16 cellular contexts compared by ENCODE assay signal in genomic region chr4:100177855-100178254, GRCh38. TPM values are rescaled to one million over a fixed set of nuclear protein-coding genes. Genes with fewer than 3 reads are reported as not detected.
"Had no signal": no experiment of that assay in that cellular context is flagged by ENCODE, and none has a peak within 500 bp of the region (broad histone marks: within the 10 kb centered on the region; RNA-seq: fewer than 3 reads in every experiment).

No MANE protein-coding gene starts in this region.

- H3K27ac Mint-ChIP-seq: effector memory CD8-positive, alpha-beta T cell; naive thymus-derived CD4-positive, alpha-beta T cell; nephron progenitor cell had no signal

- DNase-seq: effector memory CD8-positive, alpha-beta T cell; foreskin melanocyte; heart left ventricle; hippocampal formation; kidney glomerular epithelial cell; mesendoderm; naive thymus-derived CD4-positive, alpha-beta T cell; nephron progenitor cell; sigmoid colon; small intestine; stimulated activated CD4-positive, alpha-beta T cell treated with anti-CD3 and anti-CD28 coated beads, Interleukin-12 subunit alpha, Interleukin-12 subunit beta, amount 100 ng/mL, for 4 hours; stimulated activated naive CD8-positive, alpha-beta T cell treated with anti-CD3 and anti-CD28 coated beads, Interleukin-15, Interleukin-2, amounts not matched to agents 100 U/mL and 50 U/mL, for 24 hours; tibial artery; upper lobe of left lung; uterus had no signal

- H3K9me3 ChIP-seq: heart left ventricle, right atrium auricular region, sigmoid colon, tibial artery, upper lobe of left lung, uterus had no signal

- H3K27ac ChIP-seq: heart left ventricle, right atrium auricular region, sigmoid colon, tibial artery, upper lobe of left lung, uterus had no signal

- H3K4me3 Mint-ChIP-seq: effector memory CD8-positive, alpha-beta T cell; naive thymus-derived CD4-positive, alpha-beta T cell; nephron progenitor cell had no signal

- H3K36me3 Mint-ChIP-seq: naive thymus-derived CD4-positive, alpha-beta T cell had no signal

- H3K4me1 ChIP-seq: heart left ventricle, right atrium auricular region, sigmoid colon, tibial artery, upper lobe of left lung, uterus had no signal

- H3K36me3 ChIP-seq: heart left ventricle, right atrium auricular region, sigmoid colon, tibial artery, upper lobe of left lung, uterus had no signal

- H3K9me3 Mint-ChIP-seq: effector memory CD8-positive, alpha-beta T cell; naive thymus-derived CD4-positive, alpha-beta T cell; nephron progenitor cell had no signal

- ATAC-seq: effector memory CD8-positive, alpha-beta T cell; heart left ventricle; naive thymus-derived CD4-positive, alpha-beta T cell; stimulated activated naive CD8-positive, alpha-beta T cell treated with anti-CD3 and anti-CD28 coated beads, Interleukin-15, Interleukin-2, amounts not matched to agents 100 U/mL and 50 U/mL, for 24 hours had no signal

- H3K27me3 ChIP-seq: heart left ventricle, right atrium auricular region, sigmoid colon, tibial artery, upper lobe of left lung, uterus had no signal

- H3K4me3 ChIP-seq: heart left ventricle, right atrium auricular region, sigmoid colon, tibial artery, upper lobe of left lung, uterus had no signal

RNA-seq across cellular contexts. Expression of gene DDIT4L, which starts 12.4 kb away (rescaled TPM):
- polyA plus RNA-seq: naive thymus-derived CD4-positive, alpha-beta T cell had no signal
